In genomic region chr3:131901686-131902085, GRCh38 we compare ENCODE assay signal across 27 cellular contexts.
"Had no signal": no experiment of that assay in that cellular context is flagged by ENCODE, and none has a peak within 500 bp of the region (broad histone marks: within the 10 kb centered on the region; RNA-seq: fewer than 3 reads in every experiment).

No MANE protein-coding gene starts in this region.

- H3K4me3 ChIP-seq: cardiac muscle cell, MG63 had no signal

- H3K27me3 ChIP-seq: brain microvascular endothelial cell, cardiac muscle cell, MG63 had no signal

- H3K27ac ChIP-seq: brain microvascular endothelial cell, cardiac muscle cell, KMS-11 had no signal

- H3K4me3 Mint-ChIP-seq: activated CD4-positive, alpha-beta memory T cell treated with anti-CD3 and anti-CD28 coated beads, Interleukin-2, amount 10 ng/mL, durations not matched to agents 7 days and 5 days; activated naive CD4-positive, alpha-beta T cell treated with anti-CD3 and anti-CD28 coated beads for 36 hours; activated naive CD8-positive, alpha-beta T cell; activated T-helper 17 cell treated with anti-CD3 and anti-CD28 coated beads, Interleukin-2, amount 50 U/mL, for 72 hours; T-helper 17 cell had no signal

- H3K9me3 Mint-ChIP-seq: activated CD4-positive, alpha-beta memory T cell treated with anti-CD3 and anti-CD28 coated beads, Interleukin-2, amount 10 ng/mL, durations not matched to agents 7 days and 5 days; activated naive CD4-positive, alpha-beta T cell treated with anti-CD3 and anti-CD28 coated beads for 36 hours; activated T-helper 17 cell treated with anti-CD3 and anti-CD28 coated beads, Interleukin-2, amount 50 U/mL, for 72 hours had no signal

- DNase-seq: activated CD4-positive, alpha-beta memory T cell treated with anti-CD3 and anti-CD28 coated beads, Interleukin-2, amount 10 ng/mL, durations not matched to agents 7 days and 5 days; activated CD4-positive, alpha-beta T cell treated with anti-CD3 and anti-CD28 coated beads, Interleukin-2, amount 50 U/mL, for 1 hour; activated CD4-positive, CD25-positive, alpha-beta regulatory T cell; activated gamma-delta T cell; activated naive CD4-positive, alpha-beta T cell treated with anti-CD3 and anti-CD28 coated beads for 36 hours; activated T-cell treated with anti-CD3 and anti-CD28 coated beads for 4 hours; activated T-cell treated with anti-CD3 and anti-CD28 coated beads, Interleukin-2, amount 50 U/mL, for 48 hours; amygdala; brain microvascular endothelial cell; cerebellar nuclear complex; MG63; NCI-H1105; NCI-H1436; NCI-H1694 treated with DMSO at 0.1 percent for 48 hours; NCI-H2029 treated with DMSO at 0.1 percent for 48 hours; NCI-H345; NCI-H510A; NCI-H526 treated with DMSO at 0.1 percent for 48 hours; NCI-H82; PC-3; SHP77; T-helper 17 cell; T-helper 9 cell had no signal

- H3K27ac Mint-ChIP-seq: activated CD4-positive, alpha-beta memory T cell treated with anti-CD3 and anti-CD28 coated beads, Interleukin-2, amount 10 ng/mL, durations not matched to agents 7 days and 5 days; activated naive CD4-positive, alpha-beta T cell treated with anti-CD3 and anti-CD28 coated beads for 36 hours; activated naive CD8-positive, alpha-beta T cell; activated T-helper 17 cell treated with anti-CD3 and anti-CD28 coated beads, Interleukin-2, amount 50 U/mL, for 72 hours; T-helper 17 cell had no signal

- H3K36me3 ChIP-seq: brain microvascular endothelial cell, cardiac muscle cell, MG63 had no signal

- ATAC-seq: activated T-helper 17 cell treated with anti-CD3 and anti-CD28 coated beads, Interleukin-2, amount 50 U/mL, for 72 hours; PC-3; T-helper 17 cell had no signal

- H3K9me3 ChIP-seq: MG63 had no signal

- H3K27me3 Mint-ChIP-seq: activated CD4-positive, alpha-beta memory T cell treated with anti-CD3 and anti-CD28 coated beads, Interleukin-2, amount 10 ng/mL, durations not matched to agents 7 days and 5 days; activated naive CD8-positive, alpha-beta T cell had no signal

- H3K9ac ChIP-seq: KMS-11 had no signal

- H3K4me2 ChIP-seq: KMS-11 had no signal

- H3K4me1 Mint-ChIP-seq: activated CD4-positive, alpha-beta memory T cell treated with anti-CD3 and anti-CD28 coated beads, Interleukin-2, amount 10 ng/mL, durations not matched to agents 7 days and 5 days; activated T-helper 17 cell treated with anti-CD3 and anti-CD28 coated beads, Interleukin-2, amount 50 U/mL, for 72 hours had no signal

- H3K36me3 Mint-ChIP-seq: activated naive CD8-positive, alpha-beta T cell had no signal
